Comparison of ENCODE assay signal across 24 cellular contexts in the genomic region with DNA sequence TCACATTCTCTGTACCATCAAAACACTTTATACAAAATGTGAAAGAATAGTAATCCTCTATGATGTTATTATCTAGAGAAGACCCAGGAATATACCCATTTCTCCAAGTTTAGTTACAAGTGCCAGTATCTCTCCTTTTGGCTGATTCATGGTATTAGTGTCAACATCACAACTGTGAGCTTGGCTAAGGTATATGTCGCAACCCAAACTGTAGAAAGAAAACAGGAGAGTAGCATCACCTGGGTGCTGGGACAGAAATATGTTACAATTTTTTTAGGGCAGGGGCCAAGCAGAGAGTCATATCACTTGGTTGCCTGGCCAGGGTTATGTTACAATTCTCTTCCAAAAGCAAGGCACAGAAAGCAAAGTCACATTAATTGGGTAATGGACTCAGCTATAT.
"Had no signal": no experiment of that assay in that cellular context is flagged by ENCODE, and none has a peak within 500 bp of the region (broad histone marks: within the 10 kb centered on the region; RNA-seq: fewer than 3 reads in every experiment).

No MANE protein-coding gene starts in this region.

- H3K27ac ChIP-seq: left ventricle myocardium inferior, ovary, right atrium auricular region, right lobe of liver, stomach, testis, thyroid gland, transverse colon, upper lobe of right lung had no signal

- H3K27me3 Mint-ChIP-seq: natural killer cell treated with Interleukin-12 subunit alpha and Interleukin-12 subunit beta and Interleukin-15 and Interleukin-18, amount 100 ng/mL, for 72 hours; progenitor cell of endocrine pancreas; stimulated activated naive B cell treated with anti-CD40 and anti-IgM and Interleukin-4, amounts not matched to agents 10 μg/mL and 1 μg/mL and 100 μg/mL, for 72 hours had no signal

- H3K36me3 ChIP-seq: left ventricle myocardium inferior, ovary, right atrium auricular region, right lobe of liver, stomach, thyroid gland, transverse colon, upper lobe of right lung had no signal

- H3K4me3 ChIP-seq: left ventricle myocardium inferior, lung, mucosa of descending colon, ovary, right atrium auricular region, right lobe of liver, smooth muscle cell, stomach, testis, thyroid gland, transverse colon, upper lobe of right lung had no signal

- H3K36me3 Mint-ChIP-seq: immature natural killer cell; memory B cell; natural killer cell treated with Interleukin-12 subunit alpha and Interleukin-12 subunit beta and Interleukin-15 and Interleukin-18, amount 100 ng/mL, for 72 hours; stimulated activated naive B cell treated with anti-CD40 and anti-IgM and Interleukin-4, amounts not matched to agents 10 μg/mL and 1 μg/mL and 100 μg/mL, for 72 hours had no signal

- H3K4me3 Mint-ChIP-seq: immature natural killer cell; memory B cell; naive thymus-derived CD4-positive, alpha-beta T cell; natural killer cell treated with Interleukin-12 subunit alpha and Interleukin-12 subunit beta and Interleukin-15 and Interleukin-18, amount 100 ng/mL, for 72 hours; stimulated activated naive B cell treated with anti-CD40 and anti-IgM and Interleukin-4, amounts not matched to agents 10 μg/mL and 1 μg/mL and 100 μg/mL, for 72 hours had no signal

- H3K4me1 ChIP-seq: right atrium auricular region, right lobe of liver, stomach, thyroid gland, upper lobe of right lung had no signal

- H3K4me2 ChIP-seq: smooth muscle cell had no signal

- DNase-seq: hippocampal formation; immature natural killer cell; islet precursor cell; left ventricle myocardium inferior; midbrain; mucosa of descending colon; naive thymus-derived CD4-positive, alpha-beta T cell; ovary; right lobe of liver; stimulated activated CD4-positive, alpha-beta T cell treated with anti-CD3 and anti-CD28 coated beads, Interleukin-1b, Interleukin-23, amount 100 ng/mL, for 48 hours; stimulated activated CD4-positive, alpha-beta T cell treated with anti-CD3 and anti-CD28 coated beads, Interleukin-2, amount 100 ng/mL, for 48 hours; stimulated activated naive B cell treated with anti-CD40 and anti-IgM and Interleukin-4, amounts not matched to agents 10 μg/mL and 1 μg/mL and 100 μg/mL, for 72 hours; stimulated activated naive CD8-positive, alpha-beta T cell treated with anti-CD3 and anti-CD28 coated beads, Interleukin-15, Interleukin-2, amounts not matched to agents 100 U/mL and 50 U/mL, for 24 hours; stomach; testis; thyroid gland; transverse colon; upper lobe of right lung had no signal

- H3K27me3 ChIP-seq: ovary, right atrium auricular region, right lobe of liver, stomach, testis, thyroid gland, transverse colon, upper lobe of right lung had no signal

- H3K9me3 ChIP-seq: ovary, right atrium auricular region, right lobe of liver, testis, thyroid gland, upper lobe of right lung had no signal

- ATAC-seq: mucosa of descending colon; naive thymus-derived CD4-positive, alpha-beta T cell; natural killer cell treated with Interleukin-12 subunit alpha and Interleukin-12 subunit beta and Interleukin-15 and Interleukin-18, amount 100 ng/mL, for 72 hours; right lobe of liver; stimulated activated naive B cell treated with anti-CD40 and anti-IgM and Interleukin-4, amounts not matched to agents 10 μg/mL and 1 μg/mL and 100 μg/mL, for 72 hours; stimulated activated naive CD8-positive, alpha-beta T cell treated with anti-CD3 and anti-CD28 coated beads, Interleukin-15, Interleukin-2, amounts not matched to agents 100 U/mL and 50 U/mL, for 24 hours; upper lobe of right lung had no signal

- H3K27ac Mint-ChIP-seq: immature natural killer cell; memory B cell; naive thymus-derived CD4-positive, alpha-beta T cell; natural killer cell treated with Interleukin-12 subunit alpha and Interleukin-12 subunit beta and Interleukin-15 and Interleukin-18, amount 100 ng/mL, for 72 hours; progenitor cell of endocrine pancreas; stimulated activated naive B cell treated with anti-CD40 and anti-IgM and Interleukin-4, amounts not matched to agents 10 μg/mL and 1 μg/mL and 100 μg/mL, for 72 hours had no signal

- H3K4me1 Mint-ChIP-seq: immature natural killer cell; memory B cell; naive thymus-derived CD4-positive, alpha-beta T cell; stimulated activated naive B cell treated with anti-CD40 and anti-IgM and Interleukin-4, amounts not matched to agents 10 μg/mL and 1 μg/mL and 100 μg/mL, for 72 hours had no signal
